In genomic region chr4:103150677-103151076, GRCh38 we compare ENCODE assay signal across 16 cellular contexts. TPM values are rescaled to one million over a fixed set of nuclear protein-coding genes. Genes with fewer than 3 reads are reported as not detected.
DNase-seq lines count a peak whose midpoint lies in the region; ATAC-seq and TF ChIP-seq lines count a peak whose summit lies in the region.
"Had no signal": no experiment of that assay in that cellular context is flagged by ENCODE, and none has a peak within 500 bp of the region (broad histone marks: within the 10 kb centered on the region; RNA-seq: fewer than 3 reads in every experiment).

No MANE protein-coding gene starts in this region.

- H2AK5ac ChIP-seq in neuronal stem cell (ENCODE audit: low read depth, low read length) = no peak overlapping the region

- H3K27me3 ChIP-seq in Panc1 (ENCODE audit: control insufficient read depth, insufficient read depth, low read length) (no peaks in the 10 kb centered on the region), skeletal muscle satellite cell (ENCODE audit: control insufficient read depth, insufficient read depth, low read length) (no peaks in the 10 kb centered on the region), neuronal stem cell (ENCODE audit: control insufficient read depth in 3 of 3, insufficient read depth in 3 of 3, low read depth in 1 of 3, low read length in 3 of 3) (no peaks in the 10 kb centered on the region)
- H3K27me3 ChIP-seq: suprapubic skin had no signal

- peak; percentile 72 for ATAC-seq in Panc1
- no peak for ATAC-seq in GM18502 (IDR thresholded peaks at IDR 0.05; ENCODE audit: poor library complexity, unreplicated experiment)

- POLR2A ChIA-PET in Panc1 (lab: Charles Lee) = no interaction called here

- no peak overlapping the region for H3K18ac ChIP-seq in neuronal stem cell (ENCODE audit: low read length)

- WGBS in neuronal stem cell (ENCODE audit: extremely low coverage in 2 of 2, insufficient read length in 2 of 2, insufficient replicate concordance in 1 of 2), 2 donors = no CpG with 5 or more reads among the region's 1 CpG

- H3K14ac ChIP-seq in neuronal stem cell (ENCODE audit: low read length) = no peak overlapping the region

- peak overlapping the region; percentile 29 for H3K9ac ChIP-seq in skeletal muscle satellite cell (ENCODE audit: low read depth, low read length)
- H3K9ac ChIP-seq in neuronal stem cell (ENCODE audit: low read depth, low read length, poor library complexity) = no peak overlapping the region

- no peak overlapping the region for H2BK15ac ChIP-seq in neuronal stem cell (ENCODE audit: low read length)

- no peaks in the 10 kb centered on the region for H3K4me1 ChIP-seq in Panc1 (ENCODE audit: control insufficient read depth, insufficient read depth, low read length)
- H3K4me1 ChIP-seq in skeletal muscle satellite cell (ENCODE audit: control insufficient read depth, insufficient read depth, low read length) = peaks cover 17% of the 10 kb centered on the region
- no peaks in the 10 kb centered on the region for H3K4me1 ChIP-seq in neuronal stem cell (ENCODE audit: control insufficient read depth in 2 of 2, insufficient read depth in 1 of 2, low read depth in 1 of 2, low read length in 2 of 2)
- H3K4me1 ChIP-seq: suprapubic skin had no signal

- peak overlapping the region; percentile 39 for H3K4me2 ChIP-seq in skeletal muscle satellite cell (ENCODE audit: low read length)
- H3K4me2 ChIP-seq in neuronal stem cell (ENCODE audit: insufficient read depth, low read length, poor library complexity, severe bottlenecking) = no peak overlapping the region

- no peak overlapping the region for H2AFZ ChIP-seq in neuronal stem cell (ENCODE audit: low read length)

- H4K91ac ChIP-seq in neuronal stem cell (ENCODE audit: low read depth, low read length, poor library complexity) = no peak overlapping the region

- no peak overlapping the region for H2BK120ac ChIP-seq in neuronal stem cell (ENCODE audit: low read depth, low read length)

- H3K9me3 ChIP-seq in Panc1 (ENCODE audit: control insufficient read depth, insufficient read depth, low read depth, low read length) = no peaks in the 10 kb centered on the region
- no peaks in the 10 kb centered on the region for H3K9me3 ChIP-seq in skeletal muscle satellite cell (replicated peaks; ENCODE audit: low read length)
- H3K9me3 ChIP-seq in neuronal stem cell (replicated peaks in 1 of 2; ENCODE audit: control insufficient read depth in 2 of 2, insufficient read depth in 1 of 2, low read depth in 1 of 2, low read length in 2 of 2) = peaks cover 0 to 5% of the 10 kb centered on the region in 2 donors
- H3K9me3 ChIP-seq: suprapubic skin had no signal

- H2BK5ac ChIP-seq in neuronal stem cell (ENCODE audit: low read length) = no peak overlapping the region

- intact Hi-C loops in Panc1 (cut with micrococcal nuclease; ENCODE audit: unreplicated experiment) = no loop called here

- in situ Hi-C loops in Panc1 (cut with HindIII; ENCODE audit: low pct_unique_long_range_greater_than_20kb, low sequenced_read_pairs) = no loop called here

- CTCF ChIA-PET in Panc1 (lab: Charles Lee) = no interaction called here

- H4K8ac ChIP-seq in neuronal stem cell (ENCODE audit: low read depth, low read length) = no peak overlapping the region

- no peak for TF ChIP-seq CTCF in Panc1 (IDR thresholded peaks at IDR 0.05)

- no peak overlapping the region for H3K4ac ChIP-seq in neuronal stem cell (ENCODE audit: low read length)

- H2BK12ac ChIP-seq in neuronal stem cell (ENCODE audit: low read length) = no peak overlapping the region

- no peaks in the 10 kb centered on the region for H3K79me1 ChIP-seq in neuronal stem cell (ENCODE audit: low read depth, low read length)

- no TSS peak for BruUV-seq in Panc1 (replicated peaks; lab: Mats Ljungman, UMichigan)

- H3K27ac ChIP-seq in Panc1 (ENCODE audit: low read length) (no peak overlapping the region), neuronal stem cell (replicated peaks; ENCODE audit: low read length) (no peak overlapping the region)
- H3K27ac ChIP-seq: suprapubic skin had no signal

- H3K36me3 ChIP-seq in Panc1 (ENCODE audit: control insufficient read depth, insufficient read depth, low read length) = peaks cover 15% of the 10 kb centered on the region
- peaks cover 19% of the 10 kb centered on the region for H3K36me3 ChIP-seq in skeletal muscle satellite cell (ENCODE audit: insufficient read depth, low read length)
- peaks cover 8 to 99% of the 10 kb centered on the region in 2 donors for H3K36me3 ChIP-seq in neuronal stem cell (replicated peaks in 1 of 2; ENCODE audit: control insufficient read depth in 2 of 2, insufficient read depth in 2 of 2, low read length in 2 of 2)

- DNase-seq in GM04504 (ENCODE audit: low read depth) (peak; percentile 16), Panc1 (ENCODE audit: low read depth, low spot score) (peak; percentile 67), dermis blood vessel endothelial cell (peak; percentile 10), neuronal stem cell (ENCODE audit: low spot score) (no peak), activated gamma-delta T cell (lab: John Stamatoyannopoulos, UW) (no peak)
- DNase-seq: activated CD4-positive, alpha-beta T cell treated with anti-CD3 and anti-CD28 coated beads, Interleukin-2, amount 50 U/mL, for 4 hours; activated naive CD8-positive, alpha-beta T cell treated with anti-CD3 and anti-CD28 coated beads, Interleukin-2, amount 10 ng/mL, durations not matched to agents 7 days and 5 days; activated T-cell treated with anti-CD3 and anti-CD28 coated beads, Interleukin-2, amount 50 U/mL, for 1 hour; CD4-positive, CD25-positive, alpha-beta regulatory T cell; glutamatergic neuron; NCI-H1105 treated with DMSO at 0.1 percent for 48 hours; NCI-H2227 treated with DMSO at 0.1 percent for 48 hours; stimulated activated CD4-positive, alpha-beta T cell treated with anti-CD3 and anti-CD28 coated beads, Interleukin-1b, Interleukin-23, amount 100 ng/mL, for 48 hours had no signal

- H3K4me3 ChIP-seq in Panc1 (ENCODE audit: low read depth in 2 of 2, low read length in 2 of 2) = no peak overlapping the region
- H3K4me3 ChIP-seq in skeletal muscle satellite cell (ENCODE audit: low read length) = no peak overlapping the region
- no peak overlapping the region for H3K4me3 ChIP-seq in neuronal stem cell (ENCODE audit: low read length in 2 of 2)
- H3K4me3 ChIP-seq: suprapubic skin had no signal

- H3K23ac ChIP-seq in neuronal stem cell (ENCODE audit: low read depth, low read length, poor library complexity) = no peak overlapping the region

RNA-seq across cellular contexts. Expression of gene CENPE, which starts 47.5 kb away (rescaled TPM):
- 25.2 TPM for total RNA-seq in Panc1 (2021; ENCODE audit: unreplicated experiment)
- 3.9 TPM for polyA plus RNA-seq in Panc1 (2012; ENCODE audit: insufficient read length)
- 6.1 and 39.1 TPM in 2 replicates for total RNA-seq in dermis blood vessel endothelial cell
- total RNA-seq in skeletal muscle satellite cell (2012; rRNA removed) = 14.2 and 15.5 TPM in 2 replicates
- 41.7 TPM for polyA plus RNA-seq in neuronal stem cell (2013, experiment 1 of 2)
- 44.1 TPM for polyA plus RNA-seq in neuronal stem cell (2013, experiment 2 of 2)

RNA-seq across cellular contexts. Expression of gene BDH2, which starts 51.0 kb away (rescaled TPM):
- total RNA-seq in Panc1 (2021; ENCODE audit: unreplicated experiment) (0.98 TPM), dermis blood vessel endothelial cell (25.5 and 26.5 TPM in 2 replicates)
- polyA plus RNA-seq in Panc1 (2012; ENCODE audit: insufficient read length) = 1.7 TPM
- total RNA-seq in skeletal muscle satellite cell (2012; rRNA removed) = 19.9 and 24.1 TPM in 2 replicates
- 53.4 TPM for polyA plus RNA-seq in neuronal stem cell (2013, experiment 1 of 2)
- polyA plus RNA-seq in neuronal stem cell (2013, experiment 2 of 2) = 57.0 TPM

Comparison
In these comparisons a context has a peak if more than half of its experiments do, and no peak if none do; other contexts are left out.
1. DNase-seq: peak in GM04504 (single experiment), Panc1 (single experiment) and dermis blood vessel endothelial cell (single experiment); none in neuronal stem cell (single experiment) and activated gamma-delta T cell (single experiment).
2. RNA of gene BDH2, which starts 51.0 kb away (total RNA-seq): 25.5 to 26.5 TPM in dermis blood vessel endothelial cell; 0.98 TPM in Panc1 (single experiment); every median in the first group is over 10 times any median in the second.